In genomic region chr1:76073471-76073870, GRCh38 we compare ENCODE assay signal across 14 cellular contexts. TPM values are rescaled to one million over a fixed set of nuclear protein-coding genes. Genes with fewer than 3 reads are reported as not detected.
DNase-seq lines count a peak whose midpoint lies in the region; ATAC-seq and TF ChIP-seq lines count a peak whose summit lies in the region.
"Had no signal": no experiment of that assay in that cellular context is flagged by ENCODE, and none has a peak within 500 bp of the region (broad histone marks: within the 10 kb centered on the region; RNA-seq: fewer than 3 reads in every experiment).

No MANE protein-coding gene starts in this region.

- H3K27ac Mint-ChIP-seq in MCF 10A (ENCODE audit: low read depth, unreplicated experiment) (no peak overlapping the region), WTC11 (no peak overlapping the region)
- no peak overlapping the region for H3K27ac Mint-ChIP-seq in stimulated activated naive B cell treated with anti-CD40 and anti-IgM and Interleukin-4, amounts not matched to agents 10 μg/mL and 1 μg/mL and 100 μg/mL, for 72 hours

- H3K79me2 ChIP-seq in hepatocyte = peaks cover 37% of the 10 kb centered on the region

- H3K27me3 ChIP-seq in breast epithelium (no peaks in the 10 kb centered on the region), hepatocyte (no peaks in the 10 kb centered on the region)
- H3K27me3 ChIP-seq: testis had no signal

- no TSS peak for BruUV-seq in MCF 10A (replicated peaks; lab: Mats Ljungman, UMichigan)

- H3K4me3 ChIP-seq in breast epithelium (no peak overlapping the region), hepatocyte (no peak overlapping the region), mucosa of descending colon (no peak overlapping the region)

- TF ChIP-seq CTCF in MCF 10A (IDR thresholded peaks at IDR 0.05; ENCODE audit: unreplicated experiment) (no peak), breast epithelium (IDR thresholded peaks at IDR 0.05) (no peak), WTC11 (IDR thresholded peaks at IDR 0.05) (no peak), hepatocyte (IDR thresholded peaks at IDR 0.05; ENCODE audit: poor library complexity) (no peak), mucosa of descending colon (IDR thresholded peaks at IDR 0.05) (no peak)

- no peaks in the 10 kb centered on the region for H4K20me1 ChIP-seq in hepatocyte (ENCODE audit: insufficient read depth, poor library complexity, severe bottlenecking)

- H3K4me3 Mint-ChIP-seq in MCF 10A (ENCODE audit: unreplicated experiment) = no peak overlapping the region
- peak overlapping the region; percentile 39 for H3K4me3 Mint-ChIP-seq in WTC11
- no peak overlapping the region for H3K4me3 Mint-ChIP-seq in stimulated activated naive B cell treated with anti-CD40 and anti-IgM and Interleukin-4, amounts not matched to agents 10 μg/mL and 1 μg/mL and 100 μg/mL, for 72 hours

- H3K36me3 Mint-ChIP-seq in MCF 10A (ENCODE audit: insufficient read depth, unreplicated experiment) (no peaks in the 10 kb centered on the region), WTC11 (no peaks in the 10 kb centered on the region)
- no peaks in the 10 kb centered on the region for H3K36me3 Mint-ChIP-seq in stimulated activated naive B cell treated with anti-CD40 and anti-IgM and Interleukin-4, amounts not matched to agents 10 μg/mL and 1 μg/mL and 100 μg/mL, for 72 hours

- H3K27ac ChIP-seq in breast epithelium (no peak overlapping the region), hepatocyte (peak overlapping the region; percentile 77)
- H3K27ac ChIP-seq: SK-N-MC had no signal

- H3K4me1 Mint-ChIP-seq in MCF 10A (ENCODE audit: insufficient read depth, unreplicated experiment) (peaks cover 13% of the 10 kb centered on the region), WTC11 (peaks cover 26% of the 10 kb centered on the region)
- H3K4me1 Mint-ChIP-seq in stimulated activated naive B cell treated with anti-CD40 and anti-IgM and Interleukin-4, amounts not matched to agents 10 μg/mL and 1 μg/mL and 100 μg/mL, for 72 hours = peaks cover 27 to 34% of the 10 kb centered on the region in 2 donors

- CTCF ChIA-PET in MCF 10A (lab: Yijun Ruan, JAX) (interaction anchor here (0.8 to 1.1 kb wide), 3 partner anchors 67 to 258 kb away, joined by 3 read pairs; no protein-coding TSS in a partner anchor), WTC11 (lab: Charles Lee) (no interaction called here)

- peak overlapping the region; percentile 82 for H3K4me2 ChIP-seq in hepatocyte

- H3K9me2 ChIP-seq in hepatocyte (replicated peaks; ENCODE audit: insufficient read depth) = no peaks in the 10 kb centered on the region

- H2AFZ ChIP-seq in hepatocyte = no peak overlapping the region

- H3K4me1 ChIP-seq in breast epithelium (no peaks in the 10 kb centered on the region), hepatocyte (ENCODE audit: insufficient read depth) (peaks cover 17% of the 10 kb centered on the region), mucosa of descending colon (ENCODE audit: low read depth) (peaks cover 22% of the 10 kb centered on the region)
- H3K4me1 ChIP-seq: testis had no signal

- WGBS in hepatocyte (ENCODE audit: low lambda C conversion rate, missing lambda C conversion rate) = 68% methylated on average over 5 of the region's 5 CpGs

- H3K27me3 Mint-ChIP-seq in MCF 10A (ENCODE audit: insufficient read depth, unreplicated experiment) = no peaks in the 10 kb centered on the region
- H3K27me3 Mint-ChIP-seq in WTC11 (ENCODE audit: low read depth) = peaks cover 25% of the 10 kb centered on the region
- no peaks in the 10 kb centered on the region for H3K27me3 Mint-ChIP-seq in stimulated activated naive B cell treated with anti-CD40 and anti-IgM and Interleukin-4, amounts not matched to agents 10 μg/mL and 1 μg/mL and 100 μg/mL, for 72 hours

- intact Hi-C loops in MCF 10A (cut with micrococcal nuclease) (no loop called here), breast epithelium (cut with DNase I; ENCODE audit: low total_unique reads) (no loop called here), mucosa of descending colon (cut with DNase I, micrococcal nuclease) (no loop called here)

- DNase-seq in MCF 10A (ENCODE audit: unreplicated experiment) (peak; percentile 62), breast epithelium (ENCODE audit: low spot score in 2 of 2) (no peak), WTC11 (ENCODE audit: low spot score) (no peak), hepatocyte (ENCODE audit: low spot score) (peak; percentile 44), mucosa of descending colon (no peak)
- DNase-seq in stimulated activated naive B cell treated with anti-CD40 and anti-IgM and Interleukin-4, amounts not matched to agents 10 μg/mL and 1 μg/mL and 100 μg/mL, for 72 hours = no peak
- DNase-seq: central memory CD4-positive, alpha-beta T cell; head of caudate nucleus; NCI-H345; stimulated activated CD4-positive, alpha-beta T cell treated with anti-CD3 and anti-CD28 coated beads, Interleukin-4, amount 100 ng/mL, for 4 hours; testis had no signal

- no peak for TF ChIP-seq POLR2A in breast epithelium (IDR thresholded peaks at IDR 0.05)

- H3K9me3 Mint-ChIP-seq in MCF 10A (ENCODE audit: unreplicated experiment) (no peaks in the 10 kb centered on the region), WTC11 (no peaks in the 10 kb centered on the region)
- no peaks in the 10 kb centered on the region for H3K9me3 Mint-ChIP-seq in stimulated activated naive B cell treated with anti-CD40 and anti-IgM and Interleukin-4, amounts not matched to agents 10 μg/mL and 1 μg/mL and 100 μg/mL, for 72 hours

- H3K9me3 ChIP-seq in breast epithelium (no peaks in the 10 kb centered on the region), hepatocyte (ENCODE audit: low read depth) (no peaks in the 10 kb centered on the region), mucosa of descending colon (no peaks in the 10 kb centered on the region)
- H3K9me3 ChIP-seq: testis had no signal

- POLR2A ChIA-PET in MCF 10A (lab: Yijun Ruan, JAX) (interaction anchor here (0.7 kb wide), 1 partner anchor 43 kb away, joined by 3 read pairs; no protein-coding TSS in a partner anchor), WTC11 (lab: Charles Lee) (interaction anchor here (1.5 kb wide), 1 partner anchor 21 kb away, joined by 3 read pairs; no protein-coding TSS in a partner anchor)

- ATAC-seq in WTC11 = no peak
- no peak for ATAC-seq in stimulated activated naive B cell treated with anti-CD40 and anti-IgM and Interleukin-4, amounts not matched to agents 10 μg/mL and 1 μg/mL and 100 μg/mL, for 72 hours (replicated peaks)
- no peak for ATAC-seq in GM19467 (IDR thresholded peaks at IDR 0.05; ENCODE audit: unreplicated experiment)
- no peak for ATAC-seq in mucosa of descending colon
- no peak for ATAC-seq in GM21423 (IDR thresholded peaks at IDR 0.05; ENCODE audit: unreplicated experiment)

- no peaks in the 10 kb centered on the region for H3K36me3 ChIP-seq in breast epithelium
- H3K36me3 ChIP-seq in hepatocyte (replicated peaks; ENCODE audit: insufficient read depth, low read depth) = no peaks in the 10 kb centered on the region
- no peaks in the 10 kb centered on the region for H3K36me3 ChIP-seq in mucosa of descending colon (ENCODE audit: low read depth)

TF ChIP-seq in WTC11, 78 proteins besides CTCF, POLR2A, EP300 and RAD21 (continues in another document):
- TF ChIP-seq FOXJ3 (CRISPR knock-in tag; IDR thresholded peaks at IDR 0.05; ENCODE audit: borderline replicate concordance) (no peak), ARID4B (CRISPR knock-in tag; IDR thresholded peaks at IDR 0.05; ENCODE audit: borderline replicate concordance) (no peak), NFYB (CRISPR knock-in tag; conservative IDR thresholded peaks at IDR 0.05; ENCODE audit: low read depth) (no peak), TCF7 (CRISPR knock-in tag; IDR thresholded peaks at IDR 0.05; ENCODE audit: low read depth) (no peak), JUN (CRISPR knock-in tag; IDR thresholded peaks at IDR 0.05) (no peak), NR1H2 (CRISPR knock-in tag; IDR thresholded peaks at IDR 0.05) (no peak)

RNA-seq across cellular contexts. Expression of gene ST6GALNAC3, which starts 1.1 kb away (rescaled TPM):
- total RNA-seq in MCF 10A (2022) = 0.37 and 0.82 TPM in 2 replicates
- total RNA-seq in breast epithelium = 10 to 100 TPM in 1 of 3 donors, 1 to 10 TPM in 2; 4.1 to 14.4 (median 8.5) TPM
- 11.9 to 14.1 TPM (median 12.7 TPM) in 3 replicates for total RNA-seq in WTC11 (2021)
- 29.4 and 40.5 TPM in 2 replicates for total RNA-seq in hepatocyte
- polyA plus RNA-seq in hepatocyte = 33.3 and 37.5 TPM in 2 replicates
- total RNA-seq in mucosa of descending colon = 1 to 10 TPM; 5.4 to 9.0 (median 6.7) TPM

Comparison
In these comparisons a context has a peak if more than half of its experiments do, and no peak if none do; other contexts are left out.
1. DNase-seq: peak in MCF 10A (single experiment) and hepatocyte (single experiment); none in breast epithelium (0 of 2), WTC11 (single experiment), stimulated activated naive B cell treated with anti-CD40 and anti-IgM and Interleukin-4, amounts not matched to agents 10 μg/mL and 1 μg/mL and 100 μg/mL, for 72 hours (single experiment) and mucosa of descending colon (0 of 3).